ENCODE assay signal across 10 cellular contexts in genomic region chr22:30596199-30596598, GRCh38. TPM values are rescaled to one million over a fixed set of nuclear protein-coding genes. Genes with fewer than 3 reads are reported as not detected.
"Had no signal": no experiment of that assay in that cellular context is flagged by ENCODE, and none has a peak within 500 bp of the region (broad histone marks: within the 10 kb centered on the region; RNA-seq: fewer than 3 reads in every experiment).

No MANE protein-coding gene starts in this region.

- H3K9me3 Mint-ChIP-seq: H9 had no signal

- H3K27ac Mint-ChIP-seq: H9 had no signal

- H3K4me3 Mint-ChIP-seq: H9 had no signal

- FAIRE-seq: H1, H54, K562 had no signal

- H2AFZ ChIP-seq: GM23248 had no signal

- ATAC-seq: K562 had no signal

- H3K4me3 ChIP-seq: GM23248, K562 had no signal

- H3K4me1 Mint-ChIP-seq: H9 had no signal

- H3K9ac ChIP-seq: GM23248 had no signal

- DNase-seq: GM23248, HCEC 1CT, IMR-90, KG1 had no signal

- H3K27ac ChIP-seq: GM23248, HL-60 had no signal

RNA-seq across cellular contexts. Expression of gene GAL3ST1, which starts 21.7 kb away (rescaled TPM):
- total RNA-seq: GM23248, HT1080, IMR-90 had no signal
- polyA plus RNA-seq: GM23248, IMR-90 had no signal

RNA-seq across cellular contexts. Expression of gene SEC14L6, which starts 49.7 kb away (rescaled TPM):
- total RNA-seq: GM23248, HT1080, IMR-90 had no signal
- polyA plus RNA-seq: GM23248 had no signal
